17 cellular contexts compared by ENCODE assay signal in genomic region chr19:41053331-41053730, GRCh38. TPM values are rescaled to one million over a fixed set of nuclear protein-coding genes. Genes with fewer than 3 reads are reported as not detected.
"Had no signal": no experiment of that assay in that cellular context is flagged by ENCODE, and none has a peak within 500 bp of the region (broad histone marks: within the 10 kb centered on the region; RNA-seq: fewer than 3 reads in every experiment).

No MANE protein-coding gene starts in this region.

RNA-seq across cellular contexts. Expression of gene CYP2A13, which starts 34.9 kb away (rescaled TPM):
- total RNA-seq: naive thymus-derived CD8-positive, alpha-beta T cell; natural killer cell treated with Interleukin-12 subunit alpha and Interleukin-12 subunit beta and Interleukin-15 and Interleukin-18, amount 100 ng/mL, for 72 hours; neural crest cell; omental fat pad; ovary; psoas muscle; renal cortical epithelial cell; right cardiac atrium; sciatic nerve; stomach; subcutaneous adipose tissue; temporal lobe; thoracic aorta; thyroid gland; tibial nerve; ureter; vagina had no signal
- polyA plus RNA-seq: naive thymus-derived CD8-positive, alpha-beta T cell; ovary; psoas muscle; right cardiac atrium; stomach had no signal
